ENCODE assay signal across 1 cellular context in genomic region chrX:131791608-131792355, GRCh38.
TF ChIP-seq lines count a peak whose summit lies in the region.

No MANE protein-coding gene starts in this region.

TF ChIP-seq in HEK293T, 16 proteins besides CTCF, POLR2A, EP300 and RAD21:
- no peak for TF ChIP-seq FOXA1 (IDR thresholded peaks at IDR 0.05)
- peak; percentile 15; the same call in 1 of the 2 replicates for TF ChIP-seq PKNOX1 (IDR thresholded peaks at IDR 0.05)
